ENCODE assay signal across 1 cellular context in the genomic region with DNA sequence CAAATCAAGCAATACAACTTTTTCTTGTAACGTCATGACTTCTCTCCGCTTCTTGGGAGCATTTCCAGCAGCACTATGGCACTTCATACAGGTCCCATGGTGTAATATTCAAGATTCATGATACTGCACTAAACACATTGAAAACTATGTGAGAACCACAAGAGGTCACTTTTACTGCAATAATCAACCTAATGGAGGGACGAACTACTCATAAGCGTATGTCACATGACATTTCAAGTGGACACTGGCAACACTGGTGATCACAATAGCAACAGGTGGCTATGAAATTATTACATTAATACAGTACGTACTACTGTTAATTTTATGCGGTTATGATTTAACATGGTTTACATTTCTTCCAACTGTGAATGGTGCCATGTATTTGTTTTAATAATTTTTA.
A peak's percentile ranks its signal among the peaks of the same experiment; 100 is the strongest.
TF ChIP-seq lines count a peak whose summit lies in the region.

No MANE protein-coding gene starts in this region.

TF ChIP-seq in K562, 482 proteins besides CTCF, POLR2A, EP300 and RAD21 (continued from another document):
- TF ChIP-seq, protein P1, sequence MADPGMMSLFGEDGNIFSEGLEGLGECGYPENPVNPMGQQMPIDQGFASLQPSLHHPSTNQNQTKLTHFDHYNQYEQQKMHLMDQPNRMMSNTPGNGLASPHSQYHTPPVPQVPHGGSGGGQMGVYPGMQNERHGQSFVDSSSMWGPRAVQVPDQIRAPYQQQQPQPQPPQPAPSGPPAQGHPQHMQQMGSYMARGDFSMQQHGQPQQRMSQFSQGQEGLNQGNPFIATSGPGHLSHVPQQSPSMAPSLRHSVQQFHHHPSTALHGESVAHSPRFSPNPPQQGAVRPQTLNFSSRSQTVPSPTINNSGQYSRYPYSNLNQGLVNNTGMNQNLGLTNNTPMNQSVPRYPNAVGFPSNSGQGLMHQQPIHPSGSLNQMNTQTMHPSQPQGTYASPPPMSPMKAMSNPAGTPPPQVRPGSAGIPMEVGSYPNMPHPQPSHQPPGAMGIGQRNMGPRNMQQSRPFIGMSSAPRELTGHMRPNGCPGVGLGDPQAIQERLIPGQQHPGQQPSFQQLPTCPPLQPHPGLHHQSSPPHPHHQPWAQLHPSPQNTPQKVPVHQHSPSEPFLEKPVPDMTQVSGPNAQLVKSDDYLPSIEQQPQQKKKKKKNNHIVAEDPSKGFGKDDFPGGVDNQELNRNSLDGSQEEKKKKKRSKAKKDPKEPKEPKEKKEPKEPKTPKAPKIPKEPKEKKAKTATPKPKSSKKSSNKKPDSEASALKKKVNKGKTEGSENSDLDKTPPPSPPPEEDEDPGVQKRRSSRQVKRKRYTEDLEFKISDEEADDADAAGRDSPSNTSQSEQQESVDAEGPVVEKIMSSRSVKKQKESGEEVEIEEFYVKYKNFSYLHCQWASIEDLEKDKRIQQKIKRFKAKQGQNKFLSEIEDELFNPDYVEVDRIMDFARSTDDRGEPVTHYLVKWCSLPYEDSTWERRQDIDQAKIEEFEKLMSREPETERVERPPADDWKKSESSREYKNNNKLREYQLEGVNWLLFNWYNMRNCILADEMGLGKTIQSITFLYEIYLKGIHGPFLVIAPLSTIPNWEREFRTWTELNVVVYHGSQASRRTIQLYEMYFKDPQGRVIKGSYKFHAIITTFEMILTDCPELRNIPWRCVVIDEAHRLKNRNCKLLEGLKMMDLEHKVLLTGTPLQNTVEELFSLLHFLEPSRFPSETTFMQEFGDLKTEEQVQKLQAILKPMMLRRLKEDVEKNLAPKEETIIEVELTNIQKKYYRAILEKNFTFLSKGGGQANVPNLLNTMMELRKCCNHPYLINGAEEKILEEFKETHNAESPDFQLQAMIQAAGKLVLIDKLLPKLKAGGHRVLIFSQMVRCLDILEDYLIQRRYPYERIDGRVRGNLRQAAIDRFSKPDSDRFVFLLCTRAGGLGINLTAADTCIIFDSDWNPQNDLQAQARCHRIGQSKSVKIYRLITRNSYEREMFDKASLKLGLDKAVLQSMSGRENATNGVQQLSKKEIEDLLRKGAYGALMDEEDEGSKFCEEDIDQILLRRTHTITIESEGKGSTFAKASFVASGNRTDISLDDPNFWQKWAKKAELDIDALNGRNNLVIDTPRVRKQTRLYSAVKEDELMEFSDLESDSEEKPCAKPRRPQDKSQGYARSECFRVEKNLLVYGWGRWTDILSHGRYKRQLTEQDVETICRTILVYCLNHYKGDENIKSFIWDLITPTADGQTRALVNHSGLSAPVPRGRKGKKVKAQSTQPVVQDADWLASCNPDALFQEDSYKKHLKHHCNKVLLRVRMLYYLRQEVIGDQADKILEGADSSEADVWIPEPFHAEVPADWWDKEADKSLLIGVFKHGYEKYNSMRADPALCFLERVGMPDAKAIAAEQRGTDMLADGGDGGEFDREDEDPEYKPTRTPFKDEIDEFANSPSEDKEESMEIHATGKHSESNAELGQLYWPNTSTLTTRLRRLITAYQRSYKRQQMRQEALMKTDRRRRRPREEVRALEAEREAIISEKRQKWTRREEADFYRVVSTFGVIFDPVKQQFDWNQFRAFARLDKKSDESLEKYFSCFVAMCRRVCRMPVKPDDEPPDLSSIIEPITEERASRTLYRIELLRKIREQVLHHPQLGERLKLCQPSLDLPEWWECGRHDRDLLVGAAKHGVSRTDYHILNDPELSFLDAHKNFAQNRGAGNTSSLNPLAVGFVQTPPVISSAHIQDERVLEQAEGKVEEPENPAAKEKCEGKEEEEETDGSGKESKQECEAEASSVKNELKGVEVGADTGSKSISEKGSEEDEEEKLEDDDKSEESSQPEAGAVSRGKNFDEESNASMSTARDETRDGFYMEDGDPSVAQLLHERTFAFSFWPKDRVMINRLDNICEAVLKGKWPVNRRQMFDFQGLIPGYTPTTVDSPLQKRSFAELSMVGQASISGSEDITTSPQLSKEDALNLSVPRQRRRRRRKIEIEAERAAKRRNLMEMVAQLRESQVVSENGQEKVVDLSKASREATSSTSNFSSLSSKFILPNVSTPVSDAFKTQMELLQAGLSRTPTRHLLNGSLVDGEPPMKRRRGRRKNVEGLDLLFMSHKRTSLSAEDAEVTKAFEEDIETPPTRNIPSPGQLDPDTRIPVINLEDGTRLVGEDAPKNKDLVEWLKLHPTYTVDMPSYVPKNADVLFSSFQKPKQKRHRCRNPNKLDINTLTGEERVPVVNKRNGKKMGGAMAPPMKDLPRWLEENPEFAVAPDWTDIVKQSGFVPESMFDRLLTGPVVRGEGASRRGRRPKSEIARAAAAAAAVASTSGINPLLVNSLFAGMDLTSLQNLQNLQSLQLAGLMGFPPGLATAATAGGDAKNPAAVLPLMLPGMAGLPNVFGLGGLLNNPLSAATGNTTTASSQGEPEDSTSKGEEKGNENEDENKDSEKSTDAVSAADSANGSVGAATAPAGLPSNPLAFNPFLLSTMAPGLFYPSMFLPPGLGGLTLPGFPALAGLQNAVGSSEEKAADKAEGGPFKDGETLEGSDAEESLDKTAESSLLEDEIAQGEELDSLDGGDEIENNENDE (IDR thresholded peaks at IDR 0.05; ENCODE audit: low read depth, low read length), result no peak
- TF ChIP-seq, protein P2, sequence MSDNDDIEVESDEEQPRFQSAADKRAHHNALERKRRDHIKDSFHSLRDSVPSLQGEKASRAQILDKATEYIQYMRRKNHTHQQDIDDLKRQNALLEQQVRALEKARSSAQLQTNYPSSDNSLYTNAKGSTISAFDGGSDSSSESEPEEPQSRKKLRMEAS (CRISPR knock-in tag; IDR thresholded peaks at IDR 0.05), result no peak
- TF ChIP-seq RAD51 (IDR thresholded peaks at IDR 0.05; ENCODE audit: borderline replicate concordance, low read depth), result peak; percentile 73
- TF ChIP-seq TOE1 (IDR thresholded peaks at IDR 0.05; ENCODE audit: borderline replicate concordance), result peak; percentile 91
- TF ChIP-seq TOE1 (CRISPR knock-in tag; IDR thresholded peaks at IDR 0.05; ENCODE audit: borderline replicate concordance, low read depth), result no peak
- TF ChIP-seq RFX1 (IDR thresholded peaks at IDR 0.05), result 0 out of 2 replicates have a peak, but pooled peaks have one; percentile 20
- TF ChIP-seq BHLHE40 (IDR thresholded peaks at IDR 0.05; ENCODE audit: low read length), result 0 out of 2 replicates have a peak, but pooled peaks have one; percentile 35
- TF ChIP-seq ZNF444 (CRISPR knock-in tag; IDR thresholded peaks at IDR 0.05), result no peak
